In genomic region chr11:1696608-1697570, GRCh38 we compare ENCODE assay signal across 29 cellular contexts. TPM values are rescaled to one million over a fixed set of nuclear protein-coding genes. Genes with fewer than 3 reads are reported as not detected.
"Had no signal": no experiment of that assay in that cellular context is flagged by ENCODE, and none has a peak within 500 bp of the region (broad histone marks: within the 10 kb centered on the region; RNA-seq: fewer than 3 reads in every experiment).

KRTAP5-6 (plus strand) TSS chr11:1697195; CDS start chr11:1697246, 51 bp downstream.

- H3K4me3 ChIP-seq: body of pancreas, cardiac muscle cell, esophagus muscularis mucosa, gastrocnemius medialis, neural progenitor cell, stomach, suprapubic skin, tibial nerve had no signal

- H3K27ac ChIP-seq: body of pancreas, cardiac muscle cell, esophagus muscularis mucosa, gastrocnemius medialis, neural progenitor cell, stomach, suprapubic skin, tibial nerve had no signal

- H3K36me3 ChIP-seq: cardiac muscle cell, esophagus muscularis mucosa, gastrocnemius medialis, neural progenitor cell, stomach, suprapubic skin, tibial nerve had no signal

- H3K36me3 Mint-ChIP-seq: memory B cell, neural progenitor cell had no signal

- H3K4me3 Mint-ChIP-seq: activated CD4-positive, alpha-beta memory T cell treated with anti-CD3 and anti-CD28 coated beads, Interleukin-2, amount 10 ng/mL, durations not matched to agents 7 days and 5 days; activated CD4-positive, alpha-beta T cell treated with anti-CD3 and anti-CD28 coated beads, Interleukin-2, amount 10 ng/mL, durations not matched to agents 24 days and 14 days; activated naive CD4-positive, alpha-beta T cell treated with anti-CD3 and anti-CD28 coated beads for 36 hours; activated T-cell treated with anti-CD3 and anti-CD28 coated beads, Interleukin-2, amount 50 U/mL, for 72 hours; dendritic cell treated with granulocyte-macrophage colony-stimulating factor and Interleukin-4, amounts not matched to agents 40 ng/mL and 50 ng/mL, for 4 days; memory B cell had no signal

- ATAC-seq: activated T-cell treated with anti-CD3 and anti-CD28 coated beads, Interleukin-2, amount 50 U/mL, for 72 hours; body of pancreas; gastrocnemius medialis; left ventricle myocardium superior had no signal

- H3K9me3 ChIP-seq: body of pancreas, esophagus muscularis mucosa, gastrocnemius medialis, stomach, tibial nerve had no signal

- H3K27ac Mint-ChIP-seq: activated CD4-positive, alpha-beta memory T cell treated with anti-CD3 and anti-CD28 coated beads, Interleukin-2, amount 10 ng/mL, durations not matched to agents 7 days and 5 days; activated CD4-positive, alpha-beta T cell treated with anti-CD3 and anti-CD28 coated beads, Interleukin-2, amount 10 ng/mL, durations not matched to agents 24 days and 14 days; activated naive CD4-positive, alpha-beta T cell treated with anti-CD3 and anti-CD28 coated beads for 36 hours; activated T-cell treated with anti-CD3 and anti-CD28 coated beads, Interleukin-2, amount 50 U/mL, for 72 hours; dendritic cell treated with granulocyte-macrophage colony-stimulating factor and Interleukin-4, amounts not matched to agents 40 ng/mL and 50 ng/mL, for 4 days; memory B cell; neural progenitor cell; progenitor cell of endocrine pancreas had no signal

- H3K9me3 Mint-ChIP-seq: dendritic cell treated with granulocyte-macrophage colony-stimulating factor and Interleukin-4, amounts not matched to agents 40 ng/mL and 50 ng/mL, for 4 days; memory B cell had no signal

- DNase-seq: activated CD4-positive, alpha-beta memory T cell treated with anti-CD3 and anti-CD28 coated beads, Interleukin-2, amount 10 ng/mL, durations not matched to agents 7 days and 5 days; activated CD4-positive, alpha-beta T cell treated with anti-CD3 and anti-CD28 coated beads, Interleukin-2, amount 10 ng/mL, durations not matched to agents 24 days and 14 days; activated effector memory CD4-positive, alpha-beta T cell treated with Interleukin-2 at 50 U/mL for 16 hours; activated naive CD4-positive, alpha-beta T cell treated with anti-CD3 and anti-CD28 coated beads for 36 hours; activated T-cell treated with anti-CD3 and anti-CD28 coated beads, Interleukin-2, amount 50 U/mL, for 72 hours; amygdala; body of pancreas; effector memory CD4-positive, alpha-beta T cell; gastrocnemius medialis; hippocampal formation; kidney glomerular epithelial cell; left ventricle myocardium superior; retina; stomach; SW 1271; T-helper 2 cell had no signal

- H3K4me2 ChIP-seq: neural progenitor cell had no signal

- H3K27me3 ChIP-seq: body of pancreas, cardiac muscle cell, suprapubic skin, tibial nerve had no signal

- H3K9ac ChIP-seq: neural progenitor cell had no signal

RNA-seq across cellular contexts. Expression of gene KRTAP5-6, which starts in this region (rescaled TPM):
- total RNA-seq: activated CD4-positive, alpha-beta memory T cell treated with anti-CD3 and anti-CD28 coated beads, Interleukin-2, amount 10 ng/mL, durations not matched to agents 7 days and 5 days; activated CD4-positive, alpha-beta T cell treated with anti-CD3 and anti-CD28 coated beads, Interleukin-2, amount 10 ng/mL, durations not matched to agents 24 days and 14 days; activated naive CD4-positive, alpha-beta T cell treated with anti-CD3 and anti-CD28 coated beads for 36 hours; activated T-cell treated with anti-CD3 and anti-CD28 coated beads, Interleukin-2, amount 50 U/mL, for 72 hours; body of pancreas; cardiac muscle cell; chondrocyte; esophagus muscularis mucosa; gastrocnemius medialis; left ventricle myocardium superior; mononuclear cell; myocyte; osteoblast; progenitor cell of endocrine pancreas; stomach; tibial nerve; urinary bladder had no signal
- polyA plus RNA-seq: cardiac muscle cell, stomach, urinary bladder had no signal
